In the genomic region with DNA sequence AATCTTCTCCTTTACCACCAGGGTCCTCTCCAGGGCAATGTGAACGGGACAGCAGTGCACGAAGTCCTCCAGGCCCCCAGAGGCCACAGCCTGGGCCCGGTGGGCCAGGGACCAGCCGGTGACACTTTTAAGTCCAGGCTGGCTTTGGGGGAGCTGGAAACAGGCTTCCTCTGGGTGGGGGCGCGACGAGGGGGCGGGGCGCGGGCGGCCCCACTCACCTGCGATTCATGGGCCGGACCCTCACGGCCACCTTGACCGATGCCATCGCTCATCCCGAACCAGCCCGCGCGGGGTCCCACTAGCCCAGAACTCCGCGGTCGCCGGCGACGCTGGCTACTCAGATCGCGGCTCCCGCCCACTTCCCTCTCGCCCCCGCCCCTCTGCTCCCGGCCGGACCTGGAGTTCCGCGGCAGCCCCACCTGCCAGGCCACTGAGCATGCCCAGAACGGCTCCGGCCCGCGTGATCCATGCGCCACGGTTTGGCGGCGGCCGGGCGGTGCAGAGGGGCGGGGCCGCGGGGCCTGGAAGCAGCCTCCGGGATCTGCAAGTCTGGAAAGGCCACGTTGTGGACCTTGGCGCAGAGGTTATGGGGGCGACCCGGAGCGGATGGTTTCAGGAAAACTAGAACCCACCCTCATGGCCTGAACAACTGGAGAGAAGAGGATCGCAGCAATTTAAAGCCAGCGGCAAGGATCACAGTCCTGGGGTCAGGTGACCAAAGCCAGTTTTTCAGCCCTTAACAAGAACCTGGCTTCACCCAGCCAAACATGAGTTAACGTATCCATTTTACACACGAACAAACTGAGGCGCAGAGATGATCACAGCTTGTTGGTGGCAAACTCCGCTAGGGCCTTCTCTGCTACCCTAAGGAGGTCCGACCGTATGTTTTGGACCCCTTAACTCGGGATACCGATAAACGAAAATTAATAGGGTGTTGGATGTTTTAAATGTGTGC, we compare ENCODE assay signal across 1 cellular context.
TF ChIP-seq lines count a peak whose summit lies in the region.

A gene with protein sequence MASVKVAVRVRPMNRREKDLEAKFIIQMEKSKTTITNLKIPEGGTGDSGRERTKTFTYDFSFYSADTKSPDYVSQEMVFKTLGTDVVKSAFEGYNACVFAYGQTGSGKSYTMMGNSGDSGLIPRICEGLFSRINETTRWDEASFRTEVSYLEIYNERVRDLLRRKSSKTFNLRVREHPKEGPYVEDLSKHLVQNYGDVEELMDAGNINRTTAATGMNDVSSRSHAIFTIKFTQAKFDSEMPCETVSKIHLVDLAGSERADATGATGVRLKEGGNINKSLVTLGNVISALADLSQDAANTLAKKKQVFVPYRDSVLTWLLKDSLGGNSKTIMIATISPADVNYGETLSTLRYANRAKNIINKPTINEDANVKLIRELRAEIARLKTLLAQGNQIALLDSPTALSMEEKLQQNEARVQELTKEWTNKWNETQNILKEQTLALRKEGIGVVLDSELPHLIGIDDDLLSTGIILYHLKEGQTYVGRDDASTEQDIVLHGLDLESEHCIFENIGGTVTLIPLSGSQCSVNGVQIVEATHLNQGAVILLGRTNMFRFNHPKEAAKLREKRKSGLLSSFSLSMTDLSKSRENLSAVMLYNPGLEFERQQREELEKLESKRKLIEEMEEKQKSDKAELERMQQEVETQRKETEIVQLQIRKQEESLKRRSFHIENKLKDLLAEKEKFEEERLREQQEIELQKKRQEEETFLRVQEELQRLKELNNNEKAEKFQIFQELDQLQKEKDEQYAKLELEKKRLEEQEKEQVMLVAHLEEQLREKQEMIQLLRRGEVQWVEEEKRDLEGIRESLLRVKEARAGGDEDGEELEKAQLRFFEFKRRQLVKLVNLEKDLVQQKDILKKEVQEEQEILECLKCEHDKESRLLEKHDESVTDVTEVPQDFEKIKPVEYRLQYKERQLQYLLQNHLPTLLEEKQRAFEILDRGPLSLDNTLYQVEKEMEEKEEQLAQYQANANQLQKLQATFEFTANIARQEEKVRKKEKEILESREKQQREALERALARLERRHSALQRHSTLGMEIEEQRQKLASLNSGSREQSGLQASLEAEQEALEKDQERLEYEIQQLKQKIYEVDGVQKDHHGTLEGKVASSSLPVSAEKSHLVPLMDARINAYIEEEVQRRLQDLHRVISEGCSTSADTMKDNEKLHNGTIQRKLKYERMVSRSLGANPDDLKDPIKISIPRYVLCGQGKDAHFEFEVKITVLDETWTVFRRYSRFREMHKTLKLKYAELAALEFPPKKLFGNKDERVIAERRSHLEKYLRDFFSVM (N-terminal part only) (minus strand): TSS at position 438 of the 955 bp plus-strand sequence. CDS start 173 bp downstream, at position 265.

TF ChIP-seq in liver, 16 proteins besides CTCF, POLR2A, EP300 and RAD21 (continued from another document):
- TF ChIP-seq, protein P1, sequence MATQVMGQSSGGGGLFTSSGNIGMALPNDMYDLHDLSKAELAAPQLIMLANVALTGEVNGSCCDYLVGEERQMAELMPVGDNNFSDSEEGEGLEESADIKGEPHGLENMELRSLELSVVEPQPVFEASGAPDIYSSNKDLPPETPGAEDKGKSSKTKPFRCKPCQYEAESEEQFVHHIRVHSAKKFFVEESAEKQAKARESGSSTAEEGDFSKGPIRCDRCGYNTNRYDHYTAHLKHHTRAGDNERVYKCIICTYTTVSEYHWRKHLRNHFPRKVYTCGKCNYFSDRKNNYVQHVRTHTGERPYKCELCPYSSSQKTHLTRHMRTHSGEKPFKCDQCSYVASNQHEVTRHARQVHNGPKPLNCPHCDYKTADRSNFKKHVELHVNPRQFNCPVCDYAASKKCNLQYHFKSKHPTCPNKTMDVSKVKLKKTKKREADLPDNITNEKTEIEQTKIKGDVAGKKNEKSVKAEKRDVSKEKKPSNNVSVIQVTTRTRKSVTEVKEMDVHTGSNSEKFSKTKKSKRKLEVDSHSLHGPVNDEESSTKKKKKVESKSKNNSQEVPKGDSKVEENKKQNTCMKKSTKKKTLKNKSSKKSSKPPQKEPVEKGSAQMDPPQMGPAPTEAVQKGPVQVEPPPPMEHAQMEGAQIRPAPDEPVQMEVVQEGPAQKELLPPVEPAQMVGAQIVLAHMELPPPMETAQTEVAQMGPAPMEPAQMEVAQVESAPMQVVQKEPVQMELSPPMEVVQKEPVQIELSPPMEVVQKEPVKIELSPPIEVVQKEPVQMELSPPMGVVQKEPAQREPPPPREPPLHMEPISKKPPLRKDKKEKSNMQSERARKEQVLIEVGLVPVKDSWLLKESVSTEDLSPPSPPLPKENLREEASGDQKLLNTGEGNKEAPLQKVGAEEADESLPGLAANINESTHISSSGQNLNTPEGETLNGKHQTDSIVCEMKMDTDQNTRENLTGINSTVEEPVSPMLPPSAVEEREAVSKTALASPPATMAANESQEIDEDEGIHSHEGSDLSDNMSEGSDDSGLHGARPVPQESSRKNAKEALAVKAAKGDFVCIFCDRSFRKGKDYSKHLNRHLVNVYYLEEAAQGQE (IDR thresholded peaks at IDR 0.05): no peak
- peak in 1 of 2 donors; percentile 62 for TF ChIP-seq GABPA (IDR thresholded peaks at IDR 0.05 in 1 of 2, conservative IDR thresholded peaks at IDR 0.05 in 1 of 2)
- peak; percentile 51 for TF ChIP-seq SP1 (IDR thresholded peaks at IDR 0.05)
- TF ChIP-seq RXRA (IDR thresholded peaks at IDR 0.05): peak in 1 of 2 donors; percentile 25
- TF ChIP-seq HNF4A (conservative IDR thresholded peaks at IDR 0.05): peak; percentile 82 to 89
- TF ChIP-seq, protein P2, sequence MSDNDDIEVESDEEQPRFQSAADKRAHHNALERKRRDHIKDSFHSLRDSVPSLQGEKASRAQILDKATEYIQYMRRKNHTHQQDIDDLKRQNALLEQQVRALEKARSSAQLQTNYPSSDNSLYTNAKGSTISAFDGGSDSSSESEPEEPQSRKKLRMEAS (IDR thresholded peaks at IDR 0.05): peak; percentile 56
- TF ChIP-seq YY1 (IDR thresholded peaks at IDR 0.05): peak; percentile 49
